Comparison of ENCODE assay signal across 8 cellular contexts in genomic region chr5:72015103-72015548, GRCh38.
DNase-seq lines count a peak whose midpoint lies in the region; ATAC-seq lines count a peak whose summit lies in the region.

No MANE protein-coding gene starts in this region.

- H3K9me3 ChIP-seq in SK-N-MC (ENCODE audit: low read depth, low read length), result no peaks in the 10 kb centered on the region

- in situ Hi-C loops in ACHN (cut with HindIII; ENCODE audit: low pct_ligation_motif_present, low pct_unique_long_range_greater_than_20kb, low sequenced_read_pairs), result no loop called here

- peak; percentile 24 for DNase-seq in ACHN
- DNase-seq in HuH-7 (ENCODE audit: low spot score), result peak; percentile 8
- peak; percentile 50 for DNase-seq in SK-N-MC (ENCODE audit: low read depth, low spot score)
- DNase-seq in left cardiac atrium, result peak; percentile 72

- peak; percentile 68 to 84 for ATAC-seq in left cardiac atrium
- ATAC-seq in GM21447 (IDR thresholded peaks at IDR 0.05; ENCODE audit: unreplicated experiment), result no peak
- no peak for ATAC-seq in HG02885 (IDR thresholded peaks at IDR 0.05; ENCODE audit: poor library complexity, unreplicated experiment)
- no peak for ATAC-seq in HG03439 (IDR thresholded peaks at IDR 0.05; ENCODE audit: unreplicated experiment)
- no peak for ATAC-seq in GM19452 (IDR thresholded peaks at IDR 0.05; ENCODE audit: unreplicated experiment)

- no peaks in the 10 kb centered on the region for H3K36me3 ChIP-seq in SK-N-MC (ENCODE audit: insufficient read depth, low read length)

- intact Hi-C loops in left cardiac atrium (cut with DNase I), result loop anchor here in 1 of 2 donors (5.0 kb wide), 1 partner anchor 233 kb away; no protein-coding TSS in a partner anchor

- no peak overlapping the region for H3K9ac ChIP-seq in SK-N-MC (ENCODE audit: insufficient read length)

- no peak overlapping the region for H3K27ac ChIP-seq in SK-N-MC

- no peak overlapping the region for H3K4me3 ChIP-seq in SK-N-MC

Comparison
In these comparisons a context has a peak if more than half of its experiments do, and no peak if none do; other contexts are left out.
1. DNase-seq: peak in every context shown above with its lines; median percentile 72 in left cardiac atrium; 50 in SK-N-MC; 24 in ACHN; 8 in HuH-7.
2. ATAC-seq: peak in left cardiac atrium (2 of 2); none in GM21447 (single experiment), HG02885 (single experiment), HG03439 (single experiment) and GM19452 (single experiment).